ENCODE assay signal across 8 cellular contexts in the genomic region with DNA sequence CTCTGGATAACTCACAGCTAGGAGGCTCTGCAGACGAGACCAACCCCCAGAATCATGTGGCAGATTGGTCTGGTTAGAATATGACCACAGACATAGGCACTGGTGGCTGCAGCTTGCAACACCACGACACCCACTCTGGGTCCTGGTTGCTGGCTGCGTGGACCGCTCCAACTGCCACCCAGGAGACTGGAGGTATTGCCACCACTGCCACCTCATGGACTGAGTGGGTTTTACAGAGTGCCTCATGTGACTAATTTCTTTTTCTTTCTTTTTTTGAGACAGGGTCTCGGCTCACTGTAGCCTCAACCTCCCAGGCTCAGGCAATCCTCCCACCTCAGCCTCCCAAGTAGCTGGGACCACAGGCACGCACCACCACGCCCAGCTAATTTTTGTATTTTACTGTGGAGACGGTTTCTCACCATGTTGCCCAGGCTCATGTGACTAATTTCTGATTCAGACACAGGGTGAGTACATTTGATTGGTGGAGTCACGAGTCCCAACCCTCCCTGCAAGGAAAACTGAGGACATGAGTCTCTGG. TPM values are rescaled to one million over a fixed set of nuclear protein-coding genes. Genes with fewer than 3 reads are reported as not detected.
A peak's percentile ranks its signal among the peaks of the same experiment; 100 is the strongest.
DNase-seq lines count a peak whose midpoint lies in the region; ATAC-seq and TF ChIP-seq lines count a peak whose summit lies in the region.

No MANE protein-coding gene starts in this region.

- peak; percentile 49 for TF ChIP-seq RAD21 in IMR-90 (IDR thresholded peaks at IDR 0.05; ENCODE audit: low read length)

- H3K4me1 ChIP-seq in IMR-90 (ENCODE audit: control insufficient read depth, insufficient read depth, low read length) = peaks cover 12% of the 10 kb centered on the region
- H3K4me1 ChIP-seq in adipocyte (ENCODE audit: control insufficient read depth, insufficient read depth, low read length) = peaks cover 25% of the 10 kb centered on the region
- H3K4me1 ChIP-seq in left ventricle myocardium inferior = no peaks in the 10 kb centered on the region
- H3K4me1 ChIP-seq in sigmoid colon = peaks cover 0 to 4% (median 0%) of the 10 kb centered on the region in 4 donors

- H2BK5ac ChIP-seq in IMR-90 (ENCODE audit: low read depth, low read length, poor library complexity, severe bottlenecking) = peak overlapping the region; percentile 14

- WGBS in IMR-90 (ENCODE audit: extremely low coverage in 2 of 2, insufficient read length in 1 of 2), 2 experiments = no CpG with 5 or more reads among the region's 9 CpGs
- 10 to 36% methylated on average over 9 of the region's 9 CpGs for WGBS in sigmoid colon, 2 donors

- no peaks in the 10 kb centered on the region for H3K27me3 ChIP-seq in IMR-90 (ENCODE audit: control insufficient read depth, insufficient read depth, low read length)
- no peaks in the 10 kb centered on the region for H3K27me3 ChIP-seq in adipocyte (replicated peaks; ENCODE audit: control insufficient read depth, insufficient read depth, low read length)
- peaks cover 4% of the 10 kb centered on the region for H3K27me3 ChIP-seq in left ventricle myocardium inferior (ENCODE audit: low read depth)
- no peaks in the 10 kb centered on the region for H3K27me3 ChIP-seq in sigmoid colon

- H2BK120ac ChIP-seq in IMR-90 (ENCODE audit: low read depth, low read length) = peak overlapping the region; percentile 60; the same call in 1 of the 2 replicates

- no peak overlapping the region for H3K4me3 ChIP-seq in IMR-90 (ENCODE audit: insufficient read depth, low read depth, low read length)
- no peak overlapping the region for H3K4me3 ChIP-seq in adipocyte (ENCODE audit: low read length)
- H3K4me3 ChIP-seq in left ventricle myocardium inferior = no peak overlapping the region
- H3K4me3 ChIP-seq in sigmoid colon = no peak overlapping the region

- peak overlapping the region; percentile 13; the same call in 1 of the 3 replicates for H2BK15ac ChIP-seq in IMR-90 (ENCODE audit: low read depth, low read length)

- H2BK20ac ChIP-seq in IMR-90 (ENCODE audit: low read depth, low read length) = peak overlapping the region; percentile 73

- H3K9me1 ChIP-seq in IMR-90 (ENCODE audit: insufficient read depth, low read length) = peaks cover 23% of the 10 kb centered on the region

- TF ChIP-seq EP300 in sigmoid colon (IDR thresholded peaks at IDR 0.05) = no peak

- peak; percentile 31; the same call in 1 of the 2 replicates for ATAC-seq in IMR-90 (ENCODE audit: low read depth)

- intact Hi-C loops in IMR-90 (cut with micrococcal nuclease) (no loop called here), left ventricle myocardium inferior (cut with micrococcal nuclease) (no loop called here), sigmoid colon (cut with DNase I) (loop anchor here (5.0 kb wide), 1 partner anchor 64 kb away; no protein-coding TSS in a partner anchor)

- TF ChIP-seq POLR2A in IMR-90 (IDR thresholded peaks at IDR 0.05; ENCODE audit: low read depth, low read length) = no peak
- TF ChIP-seq POLR2A in sigmoid colon (IDR thresholded peaks at IDR 0.05) = no peak

- 0 out of 4 replicates have a peak, but pooled peaks cover 0 to 5% of the 10 kb centered on the region in 2 experiments for H3K79me1 ChIP-seq in IMR-90 (ENCODE audit: low read depth in 1 of 2, low read length in 2 of 2)

- peak overlapping the region; percentile 52; the same call in 1 of the 2 replicates for H3K23ac ChIP-seq in IMR-90 (ENCODE audit: low read depth, low read length)

- dilution Hi-C loops in IMR-90 (cut with HindIII; ENCODE audit: low sequenced_read_pairs, unreplicated experiment) = no loop called here

- no peak overlapping the region for H3K4me2 ChIP-seq in IMR-90 (ENCODE audit: low read depth, low read length)

- peak overlapping the region; percentile 62 for H2AK5ac ChIP-seq in IMR-90 (ENCODE audit: low read depth, low read length)

- TF ChIP-seq CTCF in IMR-90 (conservative IDR thresholded peaks at IDR 0.05; ENCODE audit: low read depth, low read length) (peak; percentile 47), left ventricle myocardium inferior (IDR thresholded peaks at IDR 0.05; ENCODE audit: borderline replicate concordance) (peak; percentile 72), sigmoid colon (IDR thresholded peaks at IDR 0.05) (peak; percentile 32 to 77 (median 60))

- peak overlapping the region; percentile 66; the same call in 1 of the 2 replicates for H4K91ac ChIP-seq in IMR-90 (ENCODE audit: insufficient read depth, low read depth, low read length)

- peak overlapping the region; percentile 77 for H2AK9ac ChIP-seq in IMR-90 (replicated peaks; ENCODE audit: low read depth, low read length, poor library complexity)

- no peak overlapping the region for H3K9ac ChIP-seq in IMR-90 (ENCODE audit: low read depth, low read length)
- peak overlapping the region; percentile 65 for H3K9ac ChIP-seq in adipocyte (ENCODE audit: low read length)

- CTCF ChIA-PET in IMR-90 (lab: Yijun Ruan, JAX) = interaction anchor here (1.0 to 1.6 kb wide), 2 partner anchors 11 to 46 kb away, joined by 4 to 5 read pairs; a partner anchor contains a TSS

- H3K14ac ChIP-seq in IMR-90 (replicated peaks; ENCODE audit: low read depth, low read length) = peak overlapping the region; percentile 65

- peak overlapping the region; percentile 74 for H2AFZ ChIP-seq in IMR-90 (replicated peaks; ENCODE audit: low read length, poor library complexity)

- no peaks in the 10 kb centered on the region for H3K9me3 ChIP-seq in IMR-90 (ENCODE audit: control insufficient read depth, insufficient read depth, low read length)
- no peaks in the 10 kb centered on the region for H3K9me3 ChIP-seq in adipocyte (ENCODE audit: control insufficient read depth, low read length)
- H3K9me3 ChIP-seq in left ventricle myocardium inferior (replicated peaks) = no peaks in the 10 kb centered on the region
- no peaks in the 10 kb centered on the region for H3K9me3 ChIP-seq in sigmoid colon

- in situ Hi-C loops in IMR-90 (cut with MboI; ENCODE audit: low sequenced_read_pairs) = no loop called here

- POLR2A ChIA-PET in IMR-90 (lab: Charles Lee; ENCODE audit: unreplicated experiment) = no interaction called here

- H4K20me1 ChIP-seq in IMR-90 (ENCODE audit: insufficient read depth, low read length) = no peaks in the 10 kb centered on the region

- no TSS peak for BruUV-seq in IMR-90 (replicated peaks; lab: Mats Ljungman, UMichigan)

- 0 out of 2 replicates have a peak overlapping the region, but pooled peaks have one; percentile 4 for H4K5ac ChIP-seq in IMR-90 (ENCODE audit: low read depth, low read length)

- no peak overlapping the region for H3K56ac ChIP-seq in IMR-90 (ENCODE audit: extremely low read depth, insufficient read depth, low read length)

- peak overlapping the region in 1 of 2 experiments; percentile 72; a peak in 2 of 4 replicates for H4K8ac ChIP-seq in IMR-90 (ENCODE audit: low read depth in 2 of 2, low read length in 2 of 2)

- no peak overlapping the region for H3K18ac ChIP-seq in IMR-90 (ENCODE audit: low read depth, low read length)

- H3K27ac ChIP-seq in IMR-90 (ENCODE audit: insufficient read depth, low read length) (no peak overlapping the region), left ventricle myocardium inferior (replicated peaks) (no peak overlapping the region), sigmoid colon (no peak overlapping the region)

- peak overlapping the region; percentile 73 for H3K4ac ChIP-seq in IMR-90 (ENCODE audit: low read depth, low read length)

- DNase-seq in NCI-H524 (lab: John Stamatoyannopoulos, UW) (peak; percentile 3 to 48), NCI-H524 treated with DMSO at 0.1 percent for 48 hours (lab: John Stamatoyannopoulos, UW) (no peak), IMR-90 (peak; percentile 59), T follicular helper cell (ENCODE audit: low read depth) (peak; percentile 40), adipocyte (ENCODE audit: low read depth) (peak; percentile 62), left ventricle myocardium inferior (peak; percentile 53), sigmoid colon (peak; percentile 71), kidney glomerular epithelial cell (lab: John Stamatoyannopoulos, UW) (no peak)

- H3K36me3 ChIP-seq in IMR-90 (ENCODE audit: control insufficient read depth, insufficient read depth, low read length) (no peaks in the 10 kb centered on the region), adipocyte (ENCODE audit: control insufficient read depth, insufficient read depth, low read length, severe bottlenecking) (no peaks in the 10 kb centered on the region), left ventricle myocardium inferior (no peaks in the 10 kb centered on the region), sigmoid colon (no peaks in the 10 kb centered on the region)

TF ChIP-seq in IMR-90, 13 proteins besides CTCF, POLR2A, EP300 and RAD21 (continues in another document):
- TF ChIP-seq MXI1 (IDR thresholded peaks at IDR 0.05; ENCODE audit: borderline replicate concordance, low read depth, low read length) (no peak), RFX5 (IDR thresholded peaks at IDR 0.05; ENCODE audit: low read depth, low read length) (no peak), SMC3 (IDR thresholded peaks at IDR 0.05; ENCODE audit: low read depth, low read length) (no peak), FOS (IDR thresholded peaks at IDR 0.05; ENCODE audit: low read depth, low read length) (no peak), NFE2L2 (IDR thresholded peaks at IDR 0.05; ENCODE audit: low read depth, low read length) (no peak)
- TF ChIP-seq, protein P1, sequence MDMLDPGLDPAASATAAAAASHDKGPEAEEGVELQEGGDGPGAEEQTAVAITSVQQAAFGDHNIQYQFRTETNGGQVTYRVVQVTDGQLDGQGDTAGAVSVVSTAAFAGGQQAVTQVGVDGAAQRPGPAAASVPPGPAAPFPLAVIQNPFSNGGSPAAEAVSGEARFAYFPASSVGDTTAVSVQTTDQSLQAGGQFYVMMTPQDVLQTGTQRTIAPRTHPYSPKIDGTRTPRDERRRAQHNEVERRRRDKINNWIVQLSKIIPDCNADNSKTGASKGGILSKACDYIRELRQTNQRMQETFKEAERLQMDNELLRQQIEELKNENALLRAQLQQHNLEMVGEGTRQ (IDR thresholded peaks at IDR 0.05; ENCODE audit: low read depth, low read length) = peak; percentile 25

RNA-seq across cellular contexts. Expression of a gene that starts 29.9 kb away (rescaled TPM):
- total RNA-seq in IMR-90 (2012; rRNA removed) = not detected in 2 replicates
- polyA plus RNA-seq in IMR-90 (2012; rRNA removed) = not detected in 2 replicates
- not detected in 2 replicates for polyA plus RNA-seq in IMR-90 (2012; cell fraction: cytosol; rRNA removed)
- polyA plus RNA-seq in IMR-90 (2012; cell fraction: nucleus; rRNA removed; ENCODE audit: low replicate concordance) = not detected in 2 replicates
- not detected for total RNA-seq in left ventricle myocardium inferior
- not detected for total RNA-seq in sigmoid colon
- polyA plus RNA-seq in sigmoid colon = under 1 TPM in 1 of 3 donors, not detected in 2; 0.89 TPM

RNA-seq across cellular contexts. Expression of a gene that starts 45.2 kb away (rescaled TPM):
- 94.1 and 123 TPM in 2 replicates for total RNA-seq in IMR-90 (2012; rRNA removed)
- polyA plus RNA-seq in IMR-90 (2012; rRNA removed) = 72.3 and 93.6 TPM in 2 replicates
- polyA plus RNA-seq in IMR-90 (2012; cell fraction: cytosol; rRNA removed) = 20.4 and 27.2 TPM in 2 replicates
- polyA plus RNA-seq in IMR-90 (2012; cell fraction: nucleus; rRNA removed; ENCODE audit: low replicate concordance) = 27.1 and 155 TPM in 2 replicates
- 10.5 TPM for total RNA-seq in left ventricle myocardium inferior
- total RNA-seq in sigmoid colon = 10 to 100 TPM; 11.4 to 25.1 (median 14.3) TPM
- 10 to 100 TPM; 18.0 to 34.9 (median 31.0) TPM for polyA plus RNA-seq in sigmoid colon

Comparison
In these comparisons a context has a peak if more than half of its experiments do, and no peak if none do; other contexts are left out.
1. DNase-seq: peak in NCI-H524 (2 of 2), IMR-90 (single experiment), T follicular helper cell (single experiment), adipocyte (single experiment), left ventricle myocardium inferior (single experiment) and sigmoid colon (single experiment); none in NCI-H524 treated with DMSO at 0.1 percent for 48 hours (single experiment) and kidney glomerular epithelial cell (single experiment).
2. Peak in every context shown above with its lines, with median percentiles within 50 percentile points of each other: CTCF ChIP-seq.